Comparison of ENCODE assay signal across 9 cellular contexts in genomic region chr4:185127021-185127925, GRCh38. TPM values are rescaled to one million over a fixed set of nuclear protein-coding genes. Genes with fewer than 3 reads are reported as not detected.
DNase-seq lines count a peak whose midpoint lies in the region; ATAC-seq, FAIRE-seq and TF ChIP-seq lines count a peak whose summit lies in the region.
"Had no signal": no experiment of that assay in that cellular context is flagged by ENCODE, and none has a peak within 500 bp of the region (broad histone marks: within the 10 kb centered on the region; RNA-seq: fewer than 3 reads in every experiment).

No MANE protein-coding gene starts in this region.

- peak overlapping the region; percentile 57 for H3K4me3 Mint-ChIP-seq in activated T-helper 2 cell treated with anti-CD3 and anti-CD28 coated beads, Interferon-gamma antibody, Interleukin-2, Interleukin-4, amounts not matched to agents 10 μg/mL and 5 μg/mL and 100 μg/mL, durations not matched to agents 14 hours and 24 hours and 36 hours (ENCODE audit: low read depth)

- ATAC-seq in left ventricle myocardium superior (peak; percentile 63), psoas muscle (peak; percentile 51 to 61 (median 56)), HG03039 (IDR thresholded peaks at IDR 0.05; ENCODE audit: unreplicated experiment) (no peak)

- FAIRE-seq in H54 (lab: Jason Lieb, UNC) = no peak

- no peaks in the 10 kb centered on the region for H3K4me1 ChIP-seq in psoas muscle

- 13 to 16% (median 14%) methylated on average over 52 to 64 of the region's 64 CpGs for WGBS in psoas muscle, 3 donors

- H3K9me3 ChIP-seq in psoas muscle = no peaks in the 10 kb centered on the region

- H3K27me3 Mint-ChIP-seq in activated T-helper 2 cell treated with anti-CD3 and anti-CD28 coated beads, Interferon-gamma antibody, Interleukin-2, Interleukin-4, amounts not matched to agents 10 μg/mL and 5 μg/mL and 100 μg/mL, durations not matched to agents 14 hours and 24 hours and 36 hours (ENCODE audit: low read depth) = peaks cover 67% of the 10 kb centered on the region

- intact Hi-C loops in activated T-helper 2 cell treated with anti-CD3 and anti-CD28 coated beads, Interferon-gamma antibody, Interleukin-2, Interleukin-4, amounts not matched to agents 10 μg/mL and 5 μg/mL and 100 μg/mL, durations not matched to agents 14 hours and 24 hours and 36 hours (cut with micrococcal nuclease) = no loop called here
- intact Hi-C loops in left ventricle myocardium superior (cut with micrococcal nuclease) (no loop called here), psoas muscle (cut with DNase I) (no loop called here)

- peak overlapping the region; percentile 88 for H3K4me3 ChIP-seq in psoas muscle

- no peaks in the 10 kb centered on the region for H3K9me3 Mint-ChIP-seq in activated T-helper 2 cell treated with anti-CD3 and anti-CD28 coated beads, Interferon-gamma antibody, Interleukin-2, Interleukin-4, amounts not matched to agents 10 μg/mL and 5 μg/mL and 100 μg/mL, durations not matched to agents 14 hours and 24 hours and 36 hours

- H3K4me1 Mint-ChIP-seq in activated T-helper 2 cell treated with anti-CD3 and anti-CD28 coated beads, Interferon-gamma antibody, Interleukin-2, Interleukin-4, amounts not matched to agents 10 μg/mL and 5 μg/mL and 100 μg/mL, durations not matched to agents 14 hours and 24 hours and 36 hours (ENCODE audit: low read depth) = peaks cover 9% of the 10 kb centered on the region

- DNase-seq in NCI-H82 (lab: John Stamatoyannopoulos, UW) = peak; percentile 5
- no peak for DNase-seq in NCI-H82 treated with DMSO at 0.1 percent for 48 hours (lab: John Stamatoyannopoulos, UW; ENCODE audit: unreplicated experiment)
- DNase-seq in activated T-helper 2 cell treated with anti-CD3 and anti-CD28 coated beads, Interferon-gamma antibody, Interleukin-2, Interleukin-4, amounts not matched to agents 10 μg/mL and 5 μg/mL and 100 μg/mL, durations not matched to agents 14 hours and 24 hours and 36 hours (ENCODE audit: low spot score) = no peak
- peak; percentile 54 for DNase-seq in left ventricle myocardium superior
- peak in 1 of 2 donors; percentile 20 for DNase-seq in psoas muscle
- no peak for DNase-seq in midbrain (lab: John Stamatoyannopoulos, UW)
- no peak for DNase-seq in H54 (ENCODE audit: insufficient read length, low spot score)
- DNase-seq: DND-41 had no signal

- H3K36me3 ChIP-seq in psoas muscle (ENCODE audit: insufficient read depth in 1 of 2, low read depth in 1 of 2) = no peaks in the 10 kb centered on the region

- H3K27ac Mint-ChIP-seq in activated T-helper 2 cell treated with anti-CD3 and anti-CD28 coated beads, Interferon-gamma antibody, Interleukin-2, Interleukin-4, amounts not matched to agents 10 μg/mL and 5 μg/mL and 100 μg/mL, durations not matched to agents 14 hours and 24 hours and 36 hours = no peak overlapping the region

- no peak for TF ChIP-seq POLR2A in H54 (IDR thresholded peaks at IDR 0.05; ENCODE audit: low read depth, low read length)

- peak overlapping the region; percentile 1 for H3K27ac ChIP-seq in psoas muscle

- no peaks in the 10 kb centered on the region for H3K36me3 Mint-ChIP-seq in activated T-helper 2 cell treated with anti-CD3 and anti-CD28 coated beads, Interferon-gamma antibody, Interleukin-2, Interleukin-4, amounts not matched to agents 10 μg/mL and 5 μg/mL and 100 μg/mL, durations not matched to agents 14 hours and 24 hours and 36 hours (ENCODE audit: low read depth)

- H3K27me3 ChIP-seq in psoas muscle (ENCODE audit: insufficient read depth in 3 of 3, low read length in 2 of 3) = no peaks in the 10 kb centered on the region

- TF ChIP-seq CTCF in psoas muscle (IDR thresholded peaks at IDR 0.05) = no peak

RNA-seq across cellular contexts. Expression of gene SLC25A4, which starts 15.8 kb away (rescaled TPM):
- total RNA-seq in activated T-helper 2 cell treated with anti-CD3 and anti-CD28 coated beads, Interferon-gamma antibody, Interleukin-2, Interleukin-4, amounts not matched to agents 10 μg/mL and 5 μg/mL and 100 μg/mL, durations not matched to agents 14 hours and 24 hours and 36 hours = 5.0 and 6.0 TPM in 2 replicates
- 2,343 TPM for total RNA-seq in left ventricle myocardium superior
- 1,000 to 10,000 TPM in 1 of 4 donors, 100 to 1,000 TPM in 3; 384 to 1,107 (median 729) TPM for total RNA-seq in psoas muscle
- 100 to 1,000 TPM; 609 to 934 (median 795) TPM for polyA plus RNA-seq in psoas muscle

Comparison
In these comparisons a context has a peak if more than half of its experiments do, and no peak if none do; other contexts are left out.
1. DNase-seq: peak in NCI-H82 (single experiment) and left ventricle myocardium superior (single experiment); none in NCI-H82 treated with DMSO at 0.1 percent for 48 hours (single experiment), activated T-helper 2 cell treated with anti-CD3 and anti-CD28 coated beads, Interferon-gamma antibody, Interleukin-2, Interleukin-4, amounts not matched to agents 10 μg/mL and 5 μg/mL and 100 μg/mL, durations not matched to agents 14 hours and 24 hours and 36 hours (single experiment), midbrain (single experiment) and H54 (single experiment).
2. RNA of gene SLC25A4, which starts 15.8 kb away (total RNA-seq): 2,343 TPM in left ventricle myocardium superior (single experiment) and 384 to 1,107 TPM in psoas muscle; 5.0 to 6.0 TPM in activated T-helper 2 cell treated with anti-CD3 and anti-CD28 coated beads, Interferon-gamma antibody, Interleukin-2, Interleukin-4, amounts not matched to agents 10 μg/mL and 5 μg/mL and 100 μg/mL, durations not matched to agents 14 hours and 24 hours and 36 hours; every median in the first group is over 10 times any median in the second.